In genomic region chr10:70144372-70145110, GRCh38 we compare ENCODE assay signal across 9 cellular contexts. TPM values are rescaled to one million over a fixed set of nuclear protein-coding genes. Genes with fewer than 3 reads are reported as not detected.
DNase-seq lines count a peak whose midpoint lies in the region; ATAC-seq and TF ChIP-seq lines count a peak whose summit lies in the region.
"Had no signal": no experiment of that assay in that cellular context is flagged by ENCODE, and none has a peak within 500 bp of the region (broad histone marks: within the 10 kb centered on the region; RNA-seq: fewer than 3 reads in every experiment).

No MANE protein-coding gene starts in this region.

- H3K4me1 ChIP-seq in Peyer's patch (peaks cover 0 to 23% (median 4%) of the 10 kb centered on the region in 4 donors), psoas muscle (peaks cover 7% of the 10 kb centered on the region)

- H3K4me3 ChIP-seq in Peyer's patch = peak overlapping the region in 3 of 4 donors; percentile 78 to 82 (median 79)
- peak overlapping the region; percentile 82 for H3K4me3 ChIP-seq in epithelial cell of proximal tubule (ENCODE audit: low read depth, low read length)
- H3K4me3 ChIP-seq in psoas muscle = peak overlapping the region; percentile 82

- intact Hi-C loops in psoas muscle (cut with DNase I) = no loop called here

- DNase-seq in GM13976 (ENCODE audit: low spot score) (peak; percentile 15), Peyer's patch (no peak), epithelial cell of proximal tubule (ENCODE audit: low read depth) (no peak), psoas muscle (no peak)

- H3K9me3 ChIP-seq in Peyer's patch (no peaks in the 10 kb centered on the region), psoas muscle (no peaks in the 10 kb centered on the region)
- H3K9me3 ChIP-seq: SJSA1 had no signal

- in situ Hi-C loops in GM13976 (cut with MboI; ENCODE audit: low sequenced_read_pairs, unreplicated experiment) = no loop called here

- H3K27me3 ChIP-seq in Peyer's patch (no peaks in the 10 kb centered on the region), psoas muscle (ENCODE audit: insufficient read depth in 3 of 3, low read length in 2 of 3) (no peaks in the 10 kb centered on the region)
- H3K27me3 ChIP-seq: SJSA1 had no signal

- no peak for TF ChIP-seq CTCF in GM13976 (IDR thresholded peaks at IDR 0.05; ENCODE audit: borderline replicate concordance, control extremely low read depth, extremely low read depth, insufficient read depth, missing control alignments)
- TF ChIP-seq CTCF in Peyer's patch (IDR thresholded peaks at IDR 0.05) = no peak
- TF ChIP-seq CTCF in epithelial cell of proximal tubule (conservative IDR thresholded peaks at IDR 0.05; ENCODE audit: low read depth, low read length) = no peak
- TF ChIP-seq CTCF in psoas muscle (IDR thresholded peaks at IDR 0.05) = no peak

- peaks cover 0 to 3% (median 0%) of the 10 kb centered on the region in 3 donors for H3K36me3 ChIP-seq in Peyer's patch
- H3K36me3 ChIP-seq in psoas muscle (ENCODE audit: insufficient read depth in 1 of 2, low read depth in 1 of 2) = peaks cover 0 to 18% of the 10 kb centered on the region in 2 donors

- no peak for TF ChIP-seq POLR2A in Peyer's patch (IDR thresholded peaks at IDR 0.05)

- ATAC-seq in psoas muscle (no peak), HG03045 (IDR thresholded peaks at IDR 0.05; ENCODE audit: unreplicated experiment) (no peak), HG02610 (IDR thresholded peaks at IDR 0.05; ENCODE audit: unreplicated experiment) (no peak), GM18861 (IDR thresholded peaks at IDR 0.05; ENCODE audit: unreplicated experiment) (no peak), HG02678 (IDR thresholded peaks at IDR 0.05; ENCODE audit: unreplicated experiment) (no peak)

- H3K27ac ChIP-seq in Peyer's patch = peak overlapping the region in 1 of 4 donors; percentile 99
- H3K27ac ChIP-seq in psoas muscle = peak overlapping the region; percentile 90

- 82 to 88% (median 83%) methylated on average over 18 of the region's 18 CpGs for WGBS in psoas muscle, 3 donors

RNA-seq across cellular contexts. Expression of gene TYSND1, which starts 2.0 kb away (rescaled TPM):
- total RNA-seq in Peyer's patch (10 to 100 TPM; 18.2 to 25.9 (median 21.7) TPM), epithelial cell of proximal tubule (14.3 and 21.7 TPM in 2 replicates), psoas muscle (1 to 10 TPM; 2.4 to 4.7 (median 3.7) TPM)
- 1 to 10 TPM; 2.8 to 7.5 (median 4.1) TPM for polyA plus RNA-seq in psoas muscle

RNA-seq across cellular contexts. Expression of gene AIFM2, which starts 11.9 kb away (rescaled TPM):
- total RNA-seq in Peyer's patch = 10 to 100 TPM; 18.7 to 29.2 (median 23.8) TPM
- 3.7 and 11.6 TPM in 2 replicates for total RNA-seq in epithelial cell of proximal tubule
- total RNA-seq in psoas muscle = 10 to 100 TPM; 10.1 to 14.5 (median 10.4) TPM
- polyA plus RNA-seq in psoas muscle = 10 to 100 TPM in 2 of 3 donors, 1 to 10 TPM in 1; 8.7 to 40.5 (median 26.3) TPM

RNA-seq across cellular contexts. Expression of gene SAR1A, which starts 25.8 kb away (rescaled TPM):
- total RNA-seq in Peyer's patch (10 to 100 TPM; 30.3 to 52.0 (median 35.1) TPM), epithelial cell of proximal tubule (59.9 and 68.1 TPM in 2 replicates), psoas muscle (10 to 100 TPM; 70.0 to 96.8 (median 90.7) TPM)
- 10 to 100 TPM; 38.2 to 87.7 (median 63.6) TPM for polyA plus RNA-seq in psoas muscle
